Comparison of ENCODE assay signal across 18 cellular contexts in the genomic region with DNA sequence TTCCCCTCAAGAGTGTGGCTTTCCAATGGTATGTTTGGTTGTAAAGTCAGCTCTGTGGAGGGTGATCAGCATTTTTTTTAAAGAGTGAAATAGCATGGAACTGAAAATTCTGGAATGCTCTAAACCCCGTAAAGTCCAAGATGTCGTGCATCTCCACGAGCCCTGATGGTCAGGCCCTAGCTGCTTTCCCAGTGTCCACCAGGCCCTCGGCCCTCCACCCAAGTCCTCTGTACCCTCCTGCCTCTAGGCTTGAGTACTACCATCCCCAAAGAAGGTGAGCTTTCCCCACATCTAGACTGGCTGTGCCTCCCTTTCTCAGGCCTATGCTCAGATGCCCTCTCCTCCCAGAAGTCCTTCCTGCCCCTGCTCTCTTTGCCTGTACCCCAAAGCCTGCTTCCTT.
"Had no signal": no experiment of that assay in that cellular context is flagged by ENCODE, and none has a peak within 500 bp of the region (broad histone marks: within the 10 kb centered on the region; RNA-seq: fewer than 3 reads in every experiment).

No MANE protein-coding gene starts in this region.

- DNase-seq: activated CD4-positive, alpha-beta T cell treated with anti-CD3 and anti-CD28 coated beads, Interleukin-2, amount 10 ng/mL, durations not matched to agents 7 days and 5 days; activated naive CD4-positive, alpha-beta T cell treated with anti-CD3 and anti-CD28 coated beads, Interleukin-2, amount 10 ng/mL, durations not matched to agents 7 days and 5 days; caudate nucleus; cortex of kidney; effector CD8-positive, alpha-beta T cell; kidney glomerular epithelial cell; mucosa of descending colon; occipital lobe; SHP77 treated with DMSO at 0.1 percent for 48 hours; small intestine; T-helper 17 cell had no signal

- H3K79me2 ChIP-seq: hepatocyte had no signal

- H3K4me2 ChIP-seq: hepatocyte had no signal

- H3K9me3 ChIP-seq: adrenal gland, mucosa of descending colon had no signal

- H3K4me1 ChIP-seq: adrenal gland had no signal

- H2AFZ ChIP-seq: hepatocyte had no signal

- H3K27ac ChIP-seq: adrenal gland, hepatocyte had no signal

- H3K36me3 ChIP-seq: adrenal gland had no signal

- FAIRE-seq: frontal cortex, small intestine, urothelium cell line had no signal

- H3K27me3 ChIP-seq: adrenal gland, hepatocyte had no signal

- ATAC-seq: mucosa of descending colon; natural killer cell treated with Interleukin-12 subunit alpha and Interleukin-12 subunit beta and Interleukin-15 and Interleukin-18, amount 100 ng/mL, for 72 hours; stimulated activated effector memory CD8-positive, alpha-beta T cell treated with anti-CD3 and anti-CD28 coated beads, Interleukin-12 subunit alpha, Interleukin-12 subunit beta, amount 100 ng/mL, for 72 hours; T-helper 17 cell; WTC11 had no signal

- H3K4me3 ChIP-seq: adrenal gland, hepatocyte, mucosa of descending colon had no signal
